1 cellular context compared by ENCODE assay signal in genomic region chr3:45915080-45915479, GRCh38.
TF ChIP-seq lines count a peak whose summit lies in the region.

No MANE protein-coding gene starts in this region.

TF ChIP-seq in IMR-90, 13 proteins besides CTCF, POLR2A, EP300 and RAD21:
- TF ChIP-seq MXI1 (IDR thresholded peaks at IDR 0.05; ENCODE audit: borderline replicate concordance, low read depth, low read length): no peak
- TF ChIP-seq SMC3 (IDR thresholded peaks at IDR 0.05; ENCODE audit: low read depth, low read length): no peak
- TF ChIP-seq ELK1 (IDR thresholded peaks at IDR 0.05; ENCODE audit: borderline replicate concordance, low read depth, low read length): no peak
- TF ChIP-seq CEBPB (IDR thresholded peaks at IDR 0.05; ENCODE audit: low read depth, low read length): no peak
- no peak for TF ChIP-seq RCOR1 (IDR thresholded peaks at IDR 0.05; ENCODE audit: insufficient replicate concordance, low read length)
TF ChIP-seq in IMR-90: peak in this region for 0.
